ENCODE assay signal across 8 cellular contexts in genomic region chr19:2015611-2015950, GRCh38. TPM values are rescaled to one million over a fixed set of nuclear protein-coding genes. Genes with fewer than 3 reads are reported as not detected.
A peak's percentile ranks its signal among the peaks of the same experiment; 100 is the strongest.
DNase-seq lines count a peak whose midpoint lies in the region; ATAC-seq and TF ChIP-seq lines count a peak whose summit lies in the region.

Gene BTBD2, minus strand, starts transcription at chr19:2015714. Its CDS starts 11 bp downstream, at chr19:2015703.

- 0 to 3% (median 2%) methylated on average over 2 to 19 of the region's 19 CpGs for WGBS in psoas muscle, 3 donors

- H3K9me3 ChIP-seq in left ventricle myocardium inferior (replicated peaks) (no peaks in the 10 kb centered on the region), psoas muscle (no peaks in the 10 kb centered on the region)

- H3K36me3 ChIP-seq in left ventricle myocardium inferior = no peaks in the 10 kb centered on the region
- H3K36me3 ChIP-seq in psoas muscle (ENCODE audit: insufficient read depth in 1 of 2, low read depth in 1 of 2) = no peaks in the 10 kb centered on the region

- H3K27ac ChIP-seq in RWPE1 = peak within 1 kb of the TSS; percentile 79
- H3K27ac ChIP-seq in left ventricle myocardium inferior (replicated peaks) = peak within 1 kb of the TSS; percentile 77
- H3K27ac ChIP-seq in psoas muscle = peak within 1 kb of the TSS; percentile 38

- peak; percentile 80 for DNase-seq in AG20443 (ENCODE audit: low spot score)
- DNase-seq in HCEC 1CT = peak; percentile 69
- DNase-seq in RWPE1 (ENCODE audit: low spot score) = peak; percentile 59
- peak; percentile 64 for DNase-seq in amniotic stem cell (lab: John Stamatoyannopoulos, UW)
- no peak for DNase-seq in left ventricle myocardium inferior
- DNase-seq in psoas muscle = peak; percentile 62 to 79
- no peak for DNase-seq in kidney glomerular epithelial cell (lab: John Stamatoyannopoulos, UW)

- H3K4me3 ChIP-seq in left ventricle myocardium inferior (peak within 1 kb of the TSS; percentile 79), psoas muscle (peak within 1 kb of the TSS; percentile 74)

- peaks cover 25% of the 10 kb centered on the region for H3K4me1 ChIP-seq in left ventricle myocardium inferior
- no peaks in the 10 kb centered on the region for H3K4me1 ChIP-seq in psoas muscle

- intact Hi-C loops in left ventricle myocardium inferior (cut with micrococcal nuclease) (loop anchor here (5.0 kb wide), 1 partner anchor 57 kb away; no protein-coding TSS in a partner anchor), psoas muscle (cut with DNase I) (loop anchor here in 1 of 2 donors (5.0 kb wide), 1 partner anchor 83 kb away; no protein-coding TSS in a partner anchor)

- H3K27me3 ChIP-seq in left ventricle myocardium inferior (ENCODE audit: low read depth) (no peaks in the 10 kb centered on the region), psoas muscle (ENCODE audit: insufficient read depth in 3 of 3, low read length in 2 of 3) (no peaks in the 10 kb centered on the region)

- CTCF ChIA-PET in RWPE1 (lab: Yijun Ruan, JAX) = no interaction called here

- no peak for TF ChIP-seq CTCF in RWPE1 (conservative IDR thresholded peaks at IDR 0.05; ENCODE audit: low read depth)
- no peak for TF ChIP-seq CTCF in left ventricle myocardium inferior (IDR thresholded peaks at IDR 0.05; ENCODE audit: borderline replicate concordance)
- TF ChIP-seq CTCF in psoas muscle (IDR thresholded peaks at IDR 0.05) = no peak

- ATAC-seq in psoas muscle = peak; percentile 10 to 44 (median 20)
- ATAC-seq in HG03354 (IDR thresholded peaks at IDR 0.05; ENCODE audit: poor library complexity, severe bottlenecking, unreplicated experiment) = no peak

- POLR2A ChIA-PET in RWPE1 (lab: Yijun Ruan, JAX; ENCODE audit: low non-redundant PET) = no interaction called here

RNA-seq across cellular contexts. Expression of gene BTBD2, which starts in this region (rescaled TPM):
- total RNA-seq in left ventricle myocardium inferior = 53.4 TPM
- total RNA-seq in psoas muscle = 10 to 100 TPM; 56.3 to 68.4 (median 61.9) TPM
- 10 to 100 TPM; 30.1 to 49.0 (median 36.6) TPM for polyA plus RNA-seq in psoas muscle

Comparison
In these comparisons a context has a peak if more than half of its experiments do, and no peak if none do; other contexts are left out.
1. DNase-seq: peak in AG20443 (single experiment), HCEC 1CT (single experiment), RWPE1 (single experiment), amniotic stem cell (single experiment) and psoas muscle (2 of 2); none in left ventricle myocardium inferior (single experiment) and kidney glomerular epithelial cell (single experiment).
2. Peak in every context shown above with its lines, with median percentiles within 50 percentile points of each other: H3K27ac ChIP-seq.